In the genomic region with DNA sequence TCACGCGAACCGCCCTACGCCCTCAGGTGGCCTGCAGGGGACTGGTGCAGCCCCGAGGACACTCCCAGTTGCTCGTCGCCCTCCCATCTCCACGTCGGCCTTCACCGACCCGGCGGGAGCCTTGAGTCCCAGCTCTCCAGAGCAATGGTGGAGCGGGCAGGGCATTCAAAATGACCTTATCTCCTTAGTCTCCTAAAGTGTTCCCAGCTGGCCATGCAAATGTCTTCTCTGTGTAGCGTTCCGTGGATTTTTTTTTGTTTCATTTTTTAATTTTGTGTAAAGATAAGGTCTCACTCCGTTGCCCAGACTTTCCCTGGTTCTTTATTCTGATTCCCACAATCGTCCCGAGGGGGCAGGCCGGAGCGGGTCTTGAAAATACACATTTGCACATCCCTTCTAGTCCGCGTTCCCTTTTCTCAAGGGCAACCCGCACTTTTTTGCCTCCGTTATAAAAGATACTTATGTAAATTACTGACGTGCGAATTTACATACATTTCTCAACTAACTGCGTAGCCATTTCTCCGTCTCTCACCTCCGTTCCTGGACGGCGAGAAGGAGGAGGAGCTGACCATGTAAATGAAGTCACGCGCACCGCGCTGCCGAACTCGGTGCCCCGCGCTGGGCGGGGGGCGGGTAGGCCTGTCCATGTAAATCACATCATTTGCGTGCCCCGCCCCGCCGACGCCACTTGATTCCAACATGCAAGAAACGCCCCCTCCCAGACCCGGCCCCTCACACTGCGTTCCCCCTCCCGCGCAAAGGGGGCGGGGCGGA, we compare ENCODE assay signal across 1 cellular context.
TF ChIP-seq lines count a peak whose summit lies in the region.

No MANE protein-coding gene starts in this region.

TF ChIP-seq in HepG2, 621 proteins besides CTCF, POLR2A, EP300 and RAD21 (continued from another document and continues in another):
- TF ChIP-seq, protein P1, sequence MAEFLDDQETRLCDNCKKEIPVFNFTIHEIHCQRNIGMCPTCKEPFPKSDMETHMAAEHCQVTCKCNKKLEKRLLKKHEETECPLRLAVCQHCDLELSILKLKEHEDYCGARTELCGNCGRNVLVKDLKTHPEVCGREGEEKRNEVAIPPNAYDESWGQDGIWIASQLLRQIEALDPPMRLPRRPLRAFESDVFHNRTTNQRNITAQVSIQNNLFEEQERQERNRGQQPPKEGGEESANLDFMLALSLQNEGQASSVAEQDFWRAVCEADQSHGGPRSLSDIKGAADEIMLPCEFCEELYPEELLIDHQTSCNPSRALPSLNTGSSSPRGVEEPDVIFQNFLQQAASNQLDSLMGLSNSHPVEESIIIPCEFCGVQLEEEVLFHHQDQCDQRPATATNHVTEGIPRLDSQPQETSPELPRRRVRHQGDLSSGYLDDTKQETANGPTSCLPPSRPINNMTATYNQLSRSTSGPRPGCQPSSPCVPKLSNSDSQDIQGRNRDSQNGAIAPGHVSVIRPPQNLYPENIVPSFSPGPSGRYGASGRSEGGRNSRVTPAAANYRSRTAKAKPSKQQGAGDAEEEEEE (CRISPR knock-in tag; IDR thresholded peaks at IDR 0.05; ENCODE audit: borderline replicate concordance) = peak; percentile 49; the same call in 1 of the 2 replicates
- TF ChIP-seq, protein P2, sequence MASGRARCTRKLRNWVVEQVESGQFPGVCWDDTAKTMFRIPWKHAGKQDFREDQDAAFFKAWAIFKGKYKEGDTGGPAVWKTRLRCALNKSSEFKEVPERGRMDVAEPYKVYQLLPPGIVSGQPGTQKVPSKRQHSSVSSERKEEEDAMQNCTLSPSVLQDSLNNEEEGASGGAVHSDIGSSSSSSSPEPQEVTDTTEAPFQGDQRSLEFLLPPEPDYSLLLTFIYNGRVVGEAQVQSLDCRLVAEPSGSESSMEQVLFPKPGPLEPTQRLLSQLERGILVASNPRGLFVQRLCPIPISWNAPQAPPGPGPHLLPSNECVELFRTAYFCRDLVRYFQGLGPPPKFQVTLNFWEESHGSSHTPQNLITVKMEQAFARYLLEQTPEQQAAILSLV (CRISPR knock-in tag; IDR thresholded peaks at IDR 0.05; ENCODE audit: borderline replicate concordance) = no peak
- TF ChIP-seq ZBTB20 (CRISPR knock-in tag; IDR thresholded peaks at IDR 0.05; ENCODE audit: borderline replicate concordance, low read depth) = peak; percentile 74; the same call in 1 of the 2 replicates
- TF ChIP-seq, protein P3, sequence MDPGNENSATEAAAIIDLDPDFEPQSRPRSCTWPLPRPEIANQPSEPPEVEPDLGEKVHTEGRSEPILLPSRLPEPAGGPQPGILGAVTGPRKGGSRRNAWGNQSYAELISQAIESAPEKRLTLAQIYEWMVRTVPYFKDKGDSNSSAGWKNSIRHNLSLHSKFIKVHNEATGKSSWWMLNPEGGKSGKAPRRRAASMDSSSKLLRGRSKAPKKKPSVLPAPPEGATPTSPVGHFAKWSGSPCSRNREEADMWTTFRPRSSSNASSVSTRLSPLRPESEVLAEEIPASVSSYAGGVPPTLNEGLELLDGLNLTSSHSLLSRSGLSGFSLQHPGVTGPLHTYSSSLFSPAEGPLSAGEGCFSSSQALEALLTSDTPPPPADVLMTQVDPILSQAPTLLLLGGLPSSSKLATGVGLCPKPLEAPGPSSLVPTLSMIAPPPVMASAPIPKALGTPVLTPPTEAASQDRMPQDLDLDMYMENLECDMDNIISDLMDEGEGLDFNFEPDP (CRISPR knock-in tag; conservative IDR thresholded peaks at IDR 0.05) = no peak
- TF ChIP-seq FOXK1 (CRISPR knock-in tag; IDR thresholded peaks at IDR 0.05; ENCODE audit: borderline replicate concordance, low read depth) = peak; percentile 25; the same call in 1 of the 2 replicates
- no peak for TF ChIP-seq SMAD9 (CRISPR knock-in tag; IDR thresholded peaks at IDR 0.05)
- peak; percentile 42; the same call in 1 of the 2 replicates for TF ChIP-seq MAF1 (CRISPR knock-in tag; IDR thresholded peaks at IDR 0.05; ENCODE audit: borderline replicate concordance)
- TF ChIP-seq, protein P4, sequence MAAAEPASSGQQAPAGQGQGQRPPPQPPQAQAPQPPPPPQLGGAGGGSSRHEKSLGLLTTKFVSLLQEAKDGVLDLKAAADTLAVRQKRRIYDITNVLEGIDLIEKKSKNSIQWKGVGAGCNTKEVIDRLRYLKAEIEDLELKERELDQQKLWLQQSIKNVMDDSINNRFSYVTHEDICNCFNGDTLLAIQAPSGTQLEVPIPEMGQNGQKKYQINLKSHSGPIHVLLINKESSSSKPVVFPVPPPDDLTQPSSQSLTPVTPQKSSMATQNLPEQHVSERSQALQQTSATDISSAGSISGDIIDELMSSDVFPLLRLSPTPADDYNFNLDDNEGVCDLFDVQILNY (CRISPR knock-in tag; conservative IDR thresholded peaks at IDR 0.05) = peak; percentile 47; the same call in 1 of the 2 replicates
- TF ChIP-seq MYNN (CRISPR knock-in tag; IDR thresholded peaks at IDR 0.05; ENCODE audit: low read depth) = no peak
- TF ChIP-seq ZNF607 (CRISPR knock-in tag; IDR thresholded peaks at IDR 0.05; ENCODE audit: borderline replicate concordance) = peak; percentile 88; the same call in 1 of the 2 replicates
- TF ChIP-seq ZFP1 (CRISPR knock-in tag; IDR thresholded peaks at IDR 0.05) = peak; percentile 32; the same call in 1 of the 2 replicates
- peak; percentile 66; the same call in 1 of the 2 replicates for TF ChIP-seq ZNF274 (CRISPR knock-in tag; IDR thresholded peaks at IDR 0.05)
- peak; percentile 91 for TF ChIP-seq ZFP90 (CRISPR knock-in tag; IDR thresholded peaks at IDR 0.05; ENCODE audit: borderline replicate concordance)
- no peak for TF ChIP-seq NFIC (IDR thresholded peaks at IDR 0.05; ENCODE audit: low read length)
- TF ChIP-seq ZNF451 (CRISPR knock-in tag; IDR thresholded peaks at IDR 0.05) = no peak
- no peak for TF ChIP-seq SIX1 (CRISPR knock-in tag; IDR thresholded peaks at IDR 0.05; ENCODE audit: borderline replicate concordance)
- TF ChIP-seq ZFP41 (CRISPR knock-in tag; IDR thresholded peaks at IDR 0.05; ENCODE audit: borderline replicate concordance) = no peak
- TF ChIP-seq ZNF7 (CRISPR knock-in tag; IDR thresholded peaks at IDR 0.05) = no peak
- TF ChIP-seq ZNF354B (CRISPR knock-in tag; IDR thresholded peaks at IDR 0.05) = no peak
- TF ChIP-seq ZNF766 (CRISPR knock-in tag; IDR thresholded peaks at IDR 0.05; ENCODE audit: borderline replicate concordance) = no peak
- TF ChIP-seq, protein P5, sequence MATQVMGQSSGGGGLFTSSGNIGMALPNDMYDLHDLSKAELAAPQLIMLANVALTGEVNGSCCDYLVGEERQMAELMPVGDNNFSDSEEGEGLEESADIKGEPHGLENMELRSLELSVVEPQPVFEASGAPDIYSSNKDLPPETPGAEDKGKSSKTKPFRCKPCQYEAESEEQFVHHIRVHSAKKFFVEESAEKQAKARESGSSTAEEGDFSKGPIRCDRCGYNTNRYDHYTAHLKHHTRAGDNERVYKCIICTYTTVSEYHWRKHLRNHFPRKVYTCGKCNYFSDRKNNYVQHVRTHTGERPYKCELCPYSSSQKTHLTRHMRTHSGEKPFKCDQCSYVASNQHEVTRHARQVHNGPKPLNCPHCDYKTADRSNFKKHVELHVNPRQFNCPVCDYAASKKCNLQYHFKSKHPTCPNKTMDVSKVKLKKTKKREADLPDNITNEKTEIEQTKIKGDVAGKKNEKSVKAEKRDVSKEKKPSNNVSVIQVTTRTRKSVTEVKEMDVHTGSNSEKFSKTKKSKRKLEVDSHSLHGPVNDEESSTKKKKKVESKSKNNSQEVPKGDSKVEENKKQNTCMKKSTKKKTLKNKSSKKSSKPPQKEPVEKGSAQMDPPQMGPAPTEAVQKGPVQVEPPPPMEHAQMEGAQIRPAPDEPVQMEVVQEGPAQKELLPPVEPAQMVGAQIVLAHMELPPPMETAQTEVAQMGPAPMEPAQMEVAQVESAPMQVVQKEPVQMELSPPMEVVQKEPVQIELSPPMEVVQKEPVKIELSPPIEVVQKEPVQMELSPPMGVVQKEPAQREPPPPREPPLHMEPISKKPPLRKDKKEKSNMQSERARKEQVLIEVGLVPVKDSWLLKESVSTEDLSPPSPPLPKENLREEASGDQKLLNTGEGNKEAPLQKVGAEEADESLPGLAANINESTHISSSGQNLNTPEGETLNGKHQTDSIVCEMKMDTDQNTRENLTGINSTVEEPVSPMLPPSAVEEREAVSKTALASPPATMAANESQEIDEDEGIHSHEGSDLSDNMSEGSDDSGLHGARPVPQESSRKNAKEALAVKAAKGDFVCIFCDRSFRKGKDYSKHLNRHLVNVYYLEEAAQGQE (IDR thresholded peaks at IDR 0.05; ENCODE audit: borderline replicate concordance in 1 of 2, low read depth in 1 of 2, low read length in 2 of 2) = no peak
- TF ChIP-seq, protein P6, sequence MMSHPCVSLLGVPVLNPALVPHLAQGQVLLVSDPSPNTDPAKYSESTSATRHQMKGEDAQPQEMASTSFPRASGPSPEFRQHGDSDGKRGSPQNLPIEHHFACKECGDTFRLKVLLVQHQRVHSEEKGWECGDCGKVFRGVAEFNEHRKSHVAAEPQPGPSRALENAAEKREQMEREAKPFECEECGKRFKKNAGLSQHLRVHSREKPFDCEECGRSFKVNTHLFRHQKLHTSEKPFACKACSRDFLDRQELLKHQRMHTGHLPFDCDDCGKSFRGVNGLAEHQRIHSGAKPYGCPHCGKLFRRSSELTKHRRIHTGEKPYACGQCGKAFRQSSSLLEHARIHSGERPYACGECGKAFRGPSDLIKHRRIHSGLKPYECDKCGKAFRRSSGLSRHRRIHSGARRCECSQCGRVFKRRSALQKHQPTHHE (CRISPR knock-in tag; IDR thresholded peaks at IDR 0.05; ENCODE audit: borderline replicate concordance) = no peak
- TF ChIP-seq ZBTB7A (CRISPR knock-in tag; IDR thresholded peaks at IDR 0.05) = no peak
- TF ChIP-seq MBD4 (IDR thresholded peaks at IDR 0.05; ENCODE audit: borderline replicate concordance, low read length) = no peak
- TF ChIP-seq ATM (IDR thresholded peaks at IDR 0.05; ENCODE audit: borderline replicate concordance) = no peak
- TF ChIP-seq RXRA (CRISPR knock-in tag; IDR thresholded peaks at IDR 0.05) = no peak
- TF ChIP-seq ZSCAN20 (CRISPR knock-in tag; IDR thresholded peaks at IDR 0.05; ENCODE audit: borderline replicate concordance) = peak; percentile 64; the same call in 1 of the 2 replicates
- TF ChIP-seq ZFY (CRISPR knock-in tag; IDR thresholded peaks at IDR 0.05) = peak; percentile 76
- TF ChIP-seq RARG (CRISPR knock-in tag; IDR thresholded peaks at IDR 0.05; ENCODE audit: low read depth) = no peak
- no peak for TF ChIP-seq ZNF326 (CRISPR knock-in tag; IDR thresholded peaks at IDR 0.05; ENCODE audit: borderline replicate concordance)
- TF ChIP-seq, protein P7, sequence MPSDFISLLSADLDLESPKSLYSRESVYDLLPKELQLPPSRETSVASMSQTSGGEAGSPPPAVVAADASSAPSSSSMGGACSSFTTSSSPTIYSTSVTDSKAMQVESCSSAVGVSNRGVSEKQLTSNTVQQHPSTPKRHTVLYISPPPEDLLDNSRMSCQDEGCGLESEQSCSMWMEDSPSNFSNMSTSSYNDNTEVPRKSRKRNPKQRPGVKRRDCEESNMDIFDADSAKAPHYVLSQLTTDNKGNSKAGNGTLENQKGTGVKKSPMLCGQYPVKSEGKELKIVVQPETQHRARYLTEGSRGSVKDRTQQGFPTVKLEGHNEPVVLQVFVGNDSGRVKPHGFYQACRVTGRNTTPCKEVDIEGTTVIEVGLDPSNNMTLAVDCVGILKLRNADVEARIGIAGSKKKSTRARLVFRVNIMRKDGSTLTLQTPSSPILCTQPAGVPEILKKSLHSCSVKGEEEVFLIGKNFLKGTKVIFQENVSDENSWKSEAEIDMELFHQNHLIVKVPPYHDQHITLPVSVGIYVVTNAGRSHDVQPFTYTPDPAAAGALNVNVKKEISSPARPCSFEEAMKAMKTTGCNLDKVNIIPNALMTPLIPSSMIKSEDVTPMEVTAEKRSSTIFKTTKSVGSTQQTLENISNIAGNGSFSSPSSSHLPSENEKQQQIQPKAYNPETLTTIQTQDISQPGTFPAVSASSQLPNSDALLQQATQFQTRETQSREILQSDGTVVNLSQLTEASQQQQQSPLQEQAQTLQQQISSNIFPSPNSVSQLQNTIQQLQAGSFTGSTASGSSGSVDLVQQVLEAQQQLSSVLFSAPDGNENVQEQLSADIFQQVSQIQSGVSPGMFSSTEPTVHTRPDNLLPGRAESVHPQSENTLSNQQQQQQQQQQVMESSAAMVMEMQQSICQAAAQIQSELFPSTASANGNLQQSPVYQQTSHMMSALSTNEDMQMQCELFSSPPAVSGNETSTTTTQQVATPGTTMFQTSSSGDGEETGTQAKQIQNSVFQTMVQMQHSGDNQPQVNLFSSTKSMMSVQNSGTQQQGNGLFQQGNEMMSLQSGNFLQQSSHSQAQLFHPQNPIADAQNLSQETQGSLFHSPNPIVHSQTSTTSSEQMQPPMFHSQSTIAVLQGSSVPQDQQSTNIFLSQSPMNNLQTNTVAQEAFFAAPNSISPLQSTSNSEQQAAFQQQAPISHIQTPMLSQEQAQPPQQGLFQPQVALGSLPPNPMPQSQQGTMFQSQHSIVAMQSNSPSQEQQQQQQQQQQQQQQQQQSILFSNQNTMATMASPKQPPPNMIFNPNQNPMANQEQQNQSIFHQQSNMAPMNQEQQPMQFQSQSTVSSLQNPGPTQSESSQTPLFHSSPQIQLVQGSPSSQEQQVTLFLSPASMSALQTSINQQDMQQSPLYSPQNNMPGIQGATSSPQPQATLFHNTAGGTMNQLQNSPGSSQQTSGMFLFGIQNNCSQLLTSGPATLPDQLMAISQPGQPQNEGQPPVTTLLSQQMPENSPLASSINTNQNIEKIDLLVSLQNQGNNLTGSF (CRISPR knock-in tag; IDR thresholded peaks at IDR 0.05) = 0 out of 2 replicates have a peak, but pooled peaks have one; percentile 19
- TF ChIP-seq GTF3A (CRISPR knock-in tag; conservative IDR thresholded peaks at IDR 0.05) = no peak
- TF ChIP-seq TAF15 (IDR thresholded peaks at IDR 0.05; ENCODE audit: low read depth, low read length, poor library complexity, severe bottlenecking) = no peak
